ENCODE assay signal across 8 cellular contexts in the genomic region with DNA sequence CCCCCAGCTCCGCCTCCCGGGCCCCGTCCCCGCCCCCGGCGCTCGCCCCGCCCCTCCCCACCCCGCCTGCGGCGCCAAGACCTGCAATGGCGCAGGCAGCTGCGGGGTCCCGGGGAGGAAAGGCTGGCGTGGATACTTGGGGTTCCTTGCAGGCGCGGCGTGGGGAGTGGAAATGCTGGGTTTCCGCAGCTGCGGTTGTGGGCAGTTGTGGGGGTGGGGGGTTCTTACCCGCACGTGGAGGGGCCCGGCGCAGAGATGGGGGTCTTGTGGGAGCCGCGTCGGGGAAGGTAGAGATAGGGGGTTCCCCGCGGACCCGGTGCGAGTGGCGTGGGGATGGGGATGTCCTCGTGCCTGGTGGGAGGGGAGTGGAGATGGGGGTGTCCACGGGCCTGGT. TPM values are rescaled to one million over a fixed set of nuclear protein-coding genes. Genes with fewer than 3 reads are reported as not detected.
DNase-seq lines count a peak whose midpoint lies in the region; ATAC-seq and TF ChIP-seq lines count a peak whose summit lies in the region.

No MANE protein-coding gene starts in this region.

- peak overlapping the region; percentile 81 to 99 (median 95) for H3K27ac Mint-ChIP-seq in naive thymus-derived CD4-positive, alpha-beta T cell

- H3K79me2 ChIP-seq in DND-41 (ENCODE audit: insufficient read depth, low read length) (peaks cover 43% of the 10 kb centered on the region), GM23248 (ENCODE audit: insufficient read depth) (peaks cover 42% of the 10 kb centered on the region)

- H3K4me1 Mint-ChIP-seq in naive thymus-derived CD4-positive, alpha-beta T cell, result peaks cover 7 to 36% (median 26%) of the 10 kb centered on the region in 7 donors

- H3K36me3 ChIP-seq in DND-41 (ENCODE audit: insufficient read depth, low read length) (peaks cover 14% of the 10 kb centered on the region), GM23248 (ENCODE audit: low read depth) (no peaks in the 10 kb centered on the region), Panc1 (ENCODE audit: control insufficient read depth, insufficient read depth, low read length) (no peaks in the 10 kb centered on the region)
- peaks cover 0 to 4% (median 0%) of the 10 kb centered on the region in 3 experiments for H3K36me3 ChIP-seq in naive thymus-derived CD4-positive, alpha-beta T cell (ENCODE audit: control insufficient read depth in 2 of 3, insufficient read depth in 3 of 3, low read length in 3 of 3)

- DNase-seq in DND-41 (no peak), GM23248 (no peak), Panc1 (ENCODE audit: low read depth, low spot score) (no peak), coronary artery (ENCODE audit: low spot score) (no peak), OCI-M1 (lab: John Stamatoyannopoulos, UW) (no peak), islet precursor cell (no peak), amygdala (lab: John Stamatoyannopoulos, UW) (no peak)
- peak in 5 of 9 donors; percentile 77 to 91 (median 83) for DNase-seq in naive thymus-derived CD4-positive, alpha-beta T cell

- no peaks in the 10 kb centered on the region for H3F3A ChIP-seq in GM23248 (ENCODE audit: insufficient read depth)

- WGBS in GM23248 (ENCODE audit: low coverage in 1 of 2, low lambda C conversion rate in 2 of 2, missing lambda C conversion rate in 2 of 2), 2 experiments, result 1 to 3% methylated on average over 16 to 34 of the region's 34 CpGs

- peaks cover 0 to 18% (median 9%) of the 10 kb centered on the region in 11 donors for H3K9me3 Mint-ChIP-seq in naive thymus-derived CD4-positive, alpha-beta T cell

- peaks cover 39% of the 10 kb centered on the region for H3K4me1 ChIP-seq in DND-41 (ENCODE audit: insufficient read depth, low read length)
- H3K4me1 ChIP-seq in GM23248 (ENCODE audit: insufficient read depth), result no peaks in the 10 kb centered on the region
- H3K4me1 ChIP-seq in Panc1 (ENCODE audit: control insufficient read depth, insufficient read depth, low read length), result no peaks in the 10 kb centered on the region
- peaks cover 24 to 41% of the 10 kb centered on the region in 2 donors for H3K4me1 ChIP-seq in naive thymus-derived CD4-positive, alpha-beta T cell (ENCODE audit: control insufficient read depth in 2 of 2, insufficient read depth in 2 of 2, low read length in 2 of 2)

- H2AFZ ChIP-seq in DND-41 (ENCODE audit: low read depth, low read length), result peak overlapping the region; percentile 72
- H2AFZ ChIP-seq in GM23248, result peak overlapping the region; percentile 93

- H3K36me3 Mint-ChIP-seq in naive thymus-derived CD4-positive, alpha-beta T cell, result peaks cover 7 to 20% (median 11%) of the 10 kb centered on the region in 5 donors

- POLR2A ChIA-PET in Panc1 (lab: Charles Lee), result no interaction called here
- POLR2A ChIA-PET in naive thymus-derived CD4-positive, alpha-beta T cell (lab: Charles Lee), result no interaction called here

- H3K9me2 ChIP-seq in GM23248 (ENCODE audit: insufficient read depth), result no peaks in the 10 kb centered on the region

- no TSS peak for BruUV-seq in Panc1 (replicated peaks; lab: Mats Ljungman, UMichigan)

- H3K4me3 Mint-ChIP-seq in naive thymus-derived CD4-positive, alpha-beta T cell, result peak overlapping the region; percentile 76 to 93 (median 88)

- H3K27ac ChIP-seq in DND-41 (ENCODE audit: low read length), result peak overlapping the region; percentile 73
- H3K27ac ChIP-seq in GM23248, result peak overlapping the region; percentile 88
- H3K27ac ChIP-seq in Panc1 (ENCODE audit: low read length), result no peak overlapping the region
- peak overlapping the region; percentile 87 to 97 for H3K27ac ChIP-seq in coronary artery
- H3K27ac ChIP-seq in naive thymus-derived CD4-positive, alpha-beta T cell (ENCODE audit: low read depth, low read length), result peak overlapping the region; percentile 99

- ATAC-seq in DND-41 (ENCODE audit: insufficient read depth, low read depth), result peak; percentile 54
- peak; percentile 63 for ATAC-seq in Panc1
- ATAC-seq in naive thymus-derived CD4-positive, alpha-beta T cell, result peak; percentile 40

- peaks cover 0 to 2% (median 0%) of the 10 kb centered on the region in 5 donors for H3K27me3 Mint-ChIP-seq in naive thymus-derived CD4-positive, alpha-beta T cell

- in situ Hi-C loops in GM23248 (cut with MboI), result loop anchor here (10.0 kb wide), 1 partner anchor 1151 kb away; no protein-coding TSS in a partner anchor
- in situ Hi-C loops in Panc1 (cut with HindIII; ENCODE audit: low pct_unique_long_range_greater_than_20kb, low sequenced_read_pairs), result no loop called here

- peak overlapping the region; percentile 34 to 72; a peak in 3 of 4 replicates for H3K4me3 ChIP-seq in DND-41 (ENCODE audit: low read depth in 1 of 2, low read length in 2 of 2)
- H3K4me3 ChIP-seq in GM23248, result peak overlapping the region; percentile 78
- peak overlapping the region; percentile 39 to 41 for H3K4me3 ChIP-seq in Panc1 (ENCODE audit: low read depth in 2 of 2, low read length in 2 of 2)
- H3K4me3 ChIP-seq in coronary artery, result peak overlapping the region; percentile 85
- peak overlapping the region; percentile 71 for H3K4me3 ChIP-seq in naive thymus-derived CD4-positive, alpha-beta T cell (ENCODE audit: low read length)

- peaks cover 10% of the 10 kb centered on the region for H3K9me3 ChIP-seq in DND-41 (ENCODE audit: insufficient read depth, low read length, severe bottlenecking)
- H3K9me3 ChIP-seq in GM23248 (ENCODE audit: low read depth), result no peaks in the 10 kb centered on the region
- H3K9me3 ChIP-seq in Panc1 (ENCODE audit: control insufficient read depth, insufficient read depth, low read depth, low read length), result no peaks in the 10 kb centered on the region
- H3K9me3 ChIP-seq in naive thymus-derived CD4-positive, alpha-beta T cell (ENCODE audit: control insufficient read depth in 2 of 3, low read length in 3 of 3), result no peaks in the 10 kb centered on the region

- peaks cover 15% of the 10 kb centered on the region for H4K20me1 ChIP-seq in DND-41 (ENCODE audit: insufficient read depth, low read length)
- no peaks in the 10 kb centered on the region for H4K20me1 ChIP-seq in GM23248 (ENCODE audit: insufficient read depth)

- peak overlapping the region; percentile 69 for H3K4me2 ChIP-seq in DND-41 (ENCODE audit: insufficient read depth, low read length)
- peak overlapping the region; percentile 46 for H3K4me2 ChIP-seq in GM23248 (ENCODE audit: unreplicated experiment)

- H3K9ac ChIP-seq in DND-41 (ENCODE audit: low read depth, low read length) (peak overlapping the region; percentile 56), GM23248 (peak overlapping the region; percentile 80)

- TF ChIP-seq CTCF in DND-41 (IDR thresholded peaks at IDR 0.05; ENCODE audit: borderline replicate concordance, extremely low read depth, low read length, poor library complexity, severe bottlenecking) (no peak), Panc1 (IDR thresholded peaks at IDR 0.05) (no peak), coronary artery (IDR thresholded peaks at IDR 0.05) (no peak)

- CTCF ChIA-PET in Panc1 (lab: Charles Lee), result no interaction called here
- CTCF ChIA-PET in naive thymus-derived CD4-positive, alpha-beta T cell (lab: Charles Lee), result no interaction called here

- intact Hi-C loops in Panc1 (cut with micrococcal nuclease; ENCODE audit: unreplicated experiment), result loop anchor here (10.0 kb wide), 1 partner anchor 131 kb away; no protein-coding TSS in a partner anchor
- intact Hi-C loops in naive thymus-derived CD4-positive, alpha-beta T cell (cut with micrococcal nuclease), result loop anchor here (1.0 to 5.0 kb wide), 17 partner anchors 10 to 1238 kb away; a partner anchor contains a TSS

- H3K27me3 ChIP-seq in DND-41 (ENCODE audit: insufficient read depth, low read length, poor library complexity) (no peaks in the 10 kb centered on the region), GM23248 (replicated peaks; ENCODE audit: insufficient read depth) (no peaks in the 10 kb centered on the region), Panc1 (ENCODE audit: control insufficient read depth, insufficient read depth, low read length) (no peaks in the 10 kb centered on the region)
- no peaks in the 10 kb centered on the region for H3K27me3 ChIP-seq in naive thymus-derived CD4-positive, alpha-beta T cell (ENCODE audit: control insufficient read depth in 2 of 2, insufficient read depth in 2 of 2, low read length in 2 of 2)

RNA-seq across cellular contexts. Expression of a gene that starts 0.7 kb away (rescaled TPM):
- 8.1 and 15.7 TPM in 2 replicates for total RNA-seq in GM23248 (2014; rRNA removed; shearing (Covaris generic))
- 36.2 and 38.4 TPM in 2 replicates for polyA plus RNA-seq in GM23248 (2016; fragmentation: Nextera tagmentation; extraction: Ambion mirVana)
- total RNA-seq in Panc1 (2021; ENCODE audit: unreplicated experiment), result 16.5 TPM
- 29.5 TPM for polyA plus RNA-seq in Panc1 (2012; ENCODE audit: insufficient read length)
- 10 to 100 TPM; 30.9 to 50.0 (median 41.7) TPM for total RNA-seq in naive thymus-derived CD4-positive, alpha-beta T cell
- 10 to 100 TPM; 41.0 to 46.0 TPM for polyA plus RNA-seq in naive thymus-derived CD4-positive, alpha-beta T cell

Comparison
In these comparisons a context has a peak if more than half of its experiments do, and no peak if none do; other contexts are left out.
1. DNase-seq: peak in naive thymus-derived CD4-positive, alpha-beta T cell (5 of 9); none in DND-41 (single experiment), GM23248 (single experiment), Panc1 (single experiment), coronary artery (single experiment), OCI-M1 (single experiment), islet precursor cell (single experiment) and amygdala (0 of 56).
2. Peak in every context shown above with its lines, with median percentiles within 50 percentile points of each other: ATAC-seq and H3K4me3 ChIP-seq.